ENCODE assay signal across 1 cellular context in genomic region chr6:30450908-30451818, GRCh38.
TF ChIP-seq lines count a peak whose summit lies in the region.

No MANE protein-coding gene starts in this region.

TF ChIP-seq in HepG2, 621 proteins besides CTCF, POLR2A, EP300 and RAD21 (continued from another document):
- TF ChIP-seq, protein P1, sequence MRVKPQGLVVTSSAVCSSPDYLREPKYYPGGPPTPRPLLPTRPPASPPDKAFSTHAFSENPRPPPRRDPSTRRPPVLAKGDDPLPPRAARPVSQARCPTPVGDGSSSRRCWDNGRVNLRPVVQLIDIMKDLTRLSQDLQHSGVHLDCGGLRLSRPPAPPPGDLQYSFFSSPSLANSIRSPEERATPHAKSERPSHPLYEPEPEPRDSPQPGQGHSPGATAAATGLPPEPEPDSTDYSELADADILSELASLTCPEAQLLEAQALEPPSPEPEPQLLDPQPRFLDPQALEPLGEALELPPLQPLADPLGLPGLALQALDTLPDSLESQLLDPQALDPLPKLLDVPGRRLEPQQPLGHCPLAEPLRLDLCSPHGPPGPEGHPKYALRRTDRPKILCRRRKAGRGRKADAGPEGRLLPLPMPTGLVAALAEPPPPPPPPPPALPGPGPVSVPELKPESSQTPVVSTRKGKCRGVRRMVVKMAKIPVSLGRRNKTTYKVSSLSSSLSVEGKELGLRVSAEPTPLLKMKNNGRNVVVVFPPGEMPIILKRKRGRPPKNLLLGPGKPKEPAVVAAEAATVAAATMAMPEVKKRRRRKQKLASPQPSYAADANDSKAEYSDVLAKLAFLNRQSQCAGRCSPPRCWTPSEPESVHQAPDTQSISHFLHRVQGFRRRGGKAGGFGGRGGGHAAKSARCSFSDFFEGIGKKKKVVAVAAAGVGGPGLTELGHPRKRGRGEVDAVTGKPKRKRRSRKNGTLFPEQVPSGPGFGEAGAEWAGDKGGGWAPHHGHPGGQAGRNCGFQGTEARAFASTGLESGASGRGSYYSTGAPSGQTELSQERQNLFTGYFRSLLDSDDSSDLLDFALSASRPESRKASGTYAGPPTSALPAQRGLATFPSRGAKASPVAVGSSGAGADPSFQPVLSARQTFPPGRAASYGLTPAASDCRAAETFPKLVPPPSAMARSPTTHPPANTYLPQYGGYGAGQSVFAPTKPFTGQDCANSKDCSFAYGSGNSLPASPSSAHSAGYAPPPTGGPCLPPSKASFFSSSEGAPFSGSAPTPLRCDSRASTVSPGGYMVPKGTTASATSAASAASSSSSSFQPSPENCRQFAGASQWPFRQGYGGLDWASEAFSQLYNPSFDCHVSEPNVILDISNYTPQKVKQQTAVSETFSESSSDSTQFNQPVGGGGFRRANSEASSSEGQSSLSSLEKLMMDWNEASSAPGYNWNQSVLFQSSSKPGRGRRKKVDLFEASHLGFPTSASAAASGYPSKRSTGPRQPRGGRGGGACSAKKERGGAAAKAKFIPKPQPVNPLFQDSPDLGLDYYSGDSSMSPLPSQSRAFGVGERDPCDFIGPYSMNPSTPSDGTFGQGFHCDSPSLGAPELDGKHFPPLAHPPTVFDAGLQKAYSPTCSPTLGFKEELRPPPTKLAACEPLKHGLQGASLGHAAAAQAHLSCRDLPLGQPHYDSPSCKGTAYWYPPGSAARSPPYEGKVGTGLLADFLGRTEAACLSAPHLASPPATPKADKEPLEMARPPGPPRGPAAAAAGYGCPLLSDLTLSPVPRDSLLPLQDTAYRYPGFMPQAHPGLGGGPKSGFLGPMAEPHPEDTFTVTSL (CRISPR knock-in tag; IDR thresholded peaks at IDR 0.05; ENCODE audit: borderline replicate concordance): no peak
- TF ChIP-seq ZNF276 (CRISPR knock-in tag; IDR thresholded peaks at IDR 0.05; ENCODE audit: low read depth): no peak
- no peak for TF ChIP-seq ZNF224 (CRISPR knock-in tag; IDR thresholded peaks at IDR 0.05)
- no peak for TF ChIP-seq ZNF562 (CRISPR knock-in tag; IDR thresholded peaks at IDR 0.05; ENCODE audit: borderline replicate concordance)
- TF ChIP-seq, protein P2, sequence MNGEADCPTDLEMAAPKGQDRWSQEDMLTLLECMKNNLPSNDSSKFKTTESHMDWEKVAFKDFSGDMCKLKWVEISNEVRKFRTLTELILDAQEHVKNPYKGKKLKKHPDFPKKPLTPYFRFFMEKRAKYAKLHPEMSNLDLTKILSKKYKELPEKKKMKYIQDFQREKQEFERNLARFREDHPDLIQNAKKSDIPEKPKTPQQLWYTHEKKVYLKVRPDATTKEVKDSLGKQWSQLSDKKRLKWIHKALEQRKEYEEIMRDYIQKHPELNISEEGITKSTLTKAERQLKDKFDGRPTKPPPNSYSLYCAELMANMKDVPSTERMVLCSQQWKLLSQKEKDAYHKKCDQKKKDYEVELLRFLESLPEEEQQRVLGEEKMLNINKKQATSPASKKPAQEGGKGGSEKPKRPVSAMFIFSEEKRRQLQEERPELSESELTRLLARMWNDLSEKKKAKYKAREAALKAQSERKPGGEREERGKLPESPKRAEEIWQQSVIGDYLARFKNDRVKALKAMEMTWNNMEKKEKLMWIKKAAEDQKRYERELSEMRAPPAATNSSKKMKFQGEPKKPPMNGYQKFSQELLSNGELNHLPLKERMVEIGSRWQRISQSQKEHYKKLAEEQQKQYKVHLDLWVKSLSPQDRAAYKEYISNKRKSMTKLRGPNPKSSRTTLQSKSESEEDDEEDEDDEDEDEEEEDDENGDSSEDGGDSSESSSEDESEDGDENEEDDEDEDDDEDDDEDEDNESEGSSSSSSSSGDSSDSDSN (CRISPR knock-in tag; IDR thresholded peaks at IDR 0.05): peak; percentile 88
- TF ChIP-seq EED (CRISPR knock-in tag; IDR thresholded peaks at IDR 0.05): peak; percentile 25; the same call in 1 of the 2 replicates
- TF ChIP-seq IRF1 (CRISPR knock-in tag; IDR thresholded peaks at IDR 0.05; ENCODE audit: low read depth): no peak
- no peak for TF ChIP-seq ZBTB7A (CRISPR knock-in tag; IDR thresholded peaks at IDR 0.05)
- no peak for TF ChIP-seq KLF9 (CRISPR knock-in tag; IDR thresholded peaks at IDR 0.05; ENCODE audit: low read depth)
- no peak for TF ChIP-seq ZNF501 (CRISPR knock-in tag; IDR thresholded peaks at IDR 0.05)
- TF ChIP-seq ZNF460 (CRISPR knock-in tag; IDR thresholded peaks at IDR 0.05; ENCODE audit: borderline replicate concordance): no peak
- TF ChIP-seq, protein P3, sequence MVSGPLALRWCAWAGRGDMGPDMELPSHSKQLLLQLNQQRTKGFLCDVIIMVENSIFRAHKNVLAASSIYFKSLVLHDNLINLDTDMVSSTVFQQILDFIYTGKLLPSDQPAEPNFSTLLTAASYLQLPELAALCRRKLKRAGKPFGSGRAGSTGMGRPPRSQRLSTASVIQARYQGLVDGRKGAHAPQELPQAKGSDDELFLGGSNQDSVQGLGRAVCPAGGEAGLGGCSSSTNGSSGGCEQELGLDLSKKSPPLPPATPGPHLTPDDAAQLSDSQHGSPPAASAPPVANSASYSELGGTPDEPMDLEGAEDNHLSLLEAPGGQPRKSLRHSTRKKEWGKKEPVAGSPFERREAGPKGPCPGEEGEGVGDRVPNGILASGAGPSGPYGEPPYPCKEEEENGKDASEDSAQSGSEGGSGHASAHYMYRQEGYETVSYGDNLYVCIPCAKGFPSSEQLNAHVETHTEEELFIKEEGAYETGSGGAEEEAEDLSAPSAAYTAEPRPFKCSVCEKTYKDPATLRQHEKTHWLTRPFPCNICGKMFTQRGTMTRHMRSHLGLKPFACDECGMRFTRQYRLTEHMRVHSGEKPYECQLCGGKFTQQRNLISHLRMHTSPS (CRISPR knock-in tag; IDR thresholded peaks at IDR 0.05; ENCODE audit: low read depth): no peak
- no peak for TF ChIP-seq ZBTB44 (CRISPR knock-in tag; IDR thresholded peaks at IDR 0.05)
- no peak for TF ChIP-seq ZNF180 (CRISPR knock-in tag; IDR thresholded peaks at IDR 0.05; ENCODE audit: borderline replicate concordance, low read depth)
- TF ChIP-seq ZNF609 (CRISPR knock-in tag; IDR thresholded peaks at IDR 0.05; ENCODE audit: borderline replicate concordance): no peak
- TF ChIP-seq HDAC6 (IDR thresholded peaks at IDR 0.05; ENCODE audit: low read depth, low read length): no peak
- TF ChIP-seq SNAPC2 (CRISPR knock-in tag; IDR thresholded peaks at IDR 0.05): no peak
- TF ChIP-seq, protein P4, sequence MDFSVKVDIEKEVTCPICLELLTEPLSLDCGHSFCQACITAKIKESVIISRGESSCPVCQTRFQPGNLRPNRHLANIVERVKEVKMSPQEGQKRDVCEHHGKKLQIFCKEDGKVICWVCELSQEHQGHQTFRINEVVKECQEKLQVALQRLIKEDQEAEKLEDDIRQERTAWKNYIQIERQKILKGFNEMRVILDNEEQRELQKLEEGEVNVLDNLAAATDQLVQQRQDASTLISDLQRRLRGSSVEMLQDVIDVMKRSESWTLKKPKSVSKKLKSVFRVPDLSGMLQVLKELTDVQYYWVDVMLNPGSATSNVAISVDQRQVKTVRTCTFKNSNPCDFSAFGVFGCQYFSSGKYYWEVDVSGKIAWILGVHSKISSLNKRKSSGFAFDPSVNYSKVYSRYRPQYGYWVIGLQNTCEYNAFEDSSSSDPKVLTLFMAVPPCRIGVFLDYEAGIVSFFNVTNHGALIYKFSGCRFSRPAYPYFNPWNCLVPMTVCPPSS (IDR thresholded peaks at IDR 0.05): no peak
- no peak for TF ChIP-seq POLR2AphosphoS5 (IDR thresholded peaks at IDR 0.05; ENCODE audit: low read depth, low read length)
- no peak for TF ChIP-seq RARG (CRISPR knock-in tag; IDR thresholded peaks at IDR 0.05; ENCODE audit: low read depth)
- TF ChIP-seq ZNF580 (CRISPR knock-in tag; IDR thresholded peaks at IDR 0.05; ENCODE audit: borderline replicate concordance, low read depth): no peak
- no peak for TF ChIP-seq ZNF101 (CRISPR knock-in tag; IDR thresholded peaks at IDR 0.05; ENCODE audit: borderline replicate concordance, low read depth)
- TF ChIP-seq PAWR (CRISPR knock-in tag; IDR thresholded peaks at IDR 0.05; ENCODE audit: borderline replicate concordance): no peak
- TF ChIP-seq JARID2 (CRISPR knock-in tag; IDR thresholded peaks at IDR 0.05; ENCODE audit: insufficient replicate concordance): no peak
- peak; percentile 28; the same call in 1 of the 2 replicates for TF ChIP-seq TBX2 (CRISPR knock-in tag; IDR thresholded peaks at IDR 0.05; ENCODE audit: borderline replicate concordance)
- no peak for TF ChIP-seq ZSCAN30 (CRISPR knock-in tag; IDR thresholded peaks at IDR 0.05)
- TF ChIP-seq ZNF775 (CRISPR knock-in tag; IDR thresholded peaks at IDR 0.05; ENCODE audit: borderline replicate concordance): no peak
- TF ChIP-seq ZZZ3 (CRISPR knock-in tag; IDR thresholded peaks at IDR 0.05; ENCODE audit: borderline replicate concordance): no peak
- no peak for TF ChIP-seq SP5 (CRISPR knock-in tag; IDR thresholded peaks at IDR 0.05; ENCODE audit: borderline replicate concordance, low read depth)
